Comparison of ENCODE assay signal across 3 cellular contexts in genomic region chr11:61577383-61578118, GRCh38.
A peak's percentile ranks its signal among the peaks of the same experiment; 100 is the strongest.
TF ChIP-seq lines count a peak whose summit lies in the region.

No MANE protein-coding gene starts in this region.

TF ChIP-seq in IMR-90, 13 proteins besides CTCF, POLR2A, EP300 and RAD21:
- no peak for TF ChIP-seq MAFK (IDR thresholded peaks at IDR 0.05; ENCODE audit: low read depth, low read length)
- peak; percentile 30; the same call in 1 of the 2 replicates for TF ChIP-seq SMC3 (IDR thresholded peaks at IDR 0.05; ENCODE audit: low read depth, low read length)

TF ChIP-seq in H1, 55 proteins besides CTCF, POLR2A, EP300 and RAD21:
- TF ChIP-seq CHD1 (IDR thresholded peaks at IDR 0.05; ENCODE audit: low read depth, low read length): no peak
- no peak for TF ChIP-seq KDM4A (IDR thresholded peaks at IDR 0.05; ENCODE audit: low read depth, low read length, severe bottlenecking)
- TF ChIP-seq HDAC2 (IDR thresholded peaks at IDR 0.05; ENCODE audit: borderline replicate concordance in 1 of 2, low read depth in 2 of 2, low read length in 2 of 2): no peak
- no peak for TF ChIP-seq ASH2L (IDR thresholded peaks at IDR 0.05; ENCODE audit: low read length)
- no peak for TF ChIP-seq TAF7 (optimal IDR thresholded peaks at IDR 0.05; ENCODE audit: borderline replicate concordance, low read depth, low read length)
- TF ChIP-seq KDM5A (IDR thresholded peaks at IDR 0.05; ENCODE audit: low read length): no peak
- TF ChIP-seq SP1 (IDR thresholded peaks at IDR 0.05; ENCODE audit: low read depth, low read length): no peak
- TF ChIP-seq POLR2AphosphoS5 (IDR thresholded peaks at IDR 0.05; ENCODE audit: low read depth, low read length): no peak
- TF ChIP-seq GTF2F1 (IDR thresholded peaks at IDR 0.05; ENCODE audit: borderline replicate concordance, low read depth, low read length): no peak
- no peak for TF ChIP-seq SIRT6 (IDR thresholded peaks at IDR 0.05; ENCODE audit: low read length)
- no peak for TF ChIP-seq SRF (IDR thresholded peaks at IDR 0.05; ENCODE audit: low read depth, low read length)
- no peak for TF ChIP-seq RNF2 (IDR thresholded peaks at IDR 0.05; ENCODE audit: borderline replicate concordance, low read depth, low read length, missing control alignments, poor library complexity, severe bottlenecking)
- TF ChIP-seq CBX8 (IDR thresholded peaks at IDR 0.05; ENCODE audit: borderline replicate concordance, low read depth, low read length): no peak
- TF ChIP-seq GABPA (IDR thresholded peaks at IDR 0.05; ENCODE audit: borderline replicate concordance, insufficient read depth, low read length): no peak
- TF ChIP-seq MAFK (IDR thresholded peaks at IDR 0.05; ENCODE audit: low read depth, low read length): no peak
- TF ChIP-seq SIX5 (IDR thresholded peaks at IDR 0.05; ENCODE audit: low read depth, low read length): no peak
- TF ChIP-seq YY1 (IDR thresholded peaks at IDR 0.05; ENCODE audit: low read depth, low read length): no peak

TF ChIP-seq in liver, 16 proteins besides CTCF, POLR2A, EP300 and RAD21:
- TF ChIP-seq SP1 (IDR thresholded peaks at IDR 0.05) (peak; percentile 26), HNF4A (conservative IDR thresholded peaks at IDR 0.05) (peak in 1 of 2 donors; percentile 24), RXRA (IDR thresholded peaks at IDR 0.05) (peak; percentile 41 to 71), JUND (IDR thresholded peaks at IDR 0.05) (no peak), TAF1 (conservative IDR thresholded peaks at IDR 0.05) (no peak), GABPA (IDR thresholded peaks at IDR 0.05 in 1 of 2, conservative IDR thresholded peaks at IDR 0.05 in 1 of 2) (no peak)
